In the genomic region with DNA sequence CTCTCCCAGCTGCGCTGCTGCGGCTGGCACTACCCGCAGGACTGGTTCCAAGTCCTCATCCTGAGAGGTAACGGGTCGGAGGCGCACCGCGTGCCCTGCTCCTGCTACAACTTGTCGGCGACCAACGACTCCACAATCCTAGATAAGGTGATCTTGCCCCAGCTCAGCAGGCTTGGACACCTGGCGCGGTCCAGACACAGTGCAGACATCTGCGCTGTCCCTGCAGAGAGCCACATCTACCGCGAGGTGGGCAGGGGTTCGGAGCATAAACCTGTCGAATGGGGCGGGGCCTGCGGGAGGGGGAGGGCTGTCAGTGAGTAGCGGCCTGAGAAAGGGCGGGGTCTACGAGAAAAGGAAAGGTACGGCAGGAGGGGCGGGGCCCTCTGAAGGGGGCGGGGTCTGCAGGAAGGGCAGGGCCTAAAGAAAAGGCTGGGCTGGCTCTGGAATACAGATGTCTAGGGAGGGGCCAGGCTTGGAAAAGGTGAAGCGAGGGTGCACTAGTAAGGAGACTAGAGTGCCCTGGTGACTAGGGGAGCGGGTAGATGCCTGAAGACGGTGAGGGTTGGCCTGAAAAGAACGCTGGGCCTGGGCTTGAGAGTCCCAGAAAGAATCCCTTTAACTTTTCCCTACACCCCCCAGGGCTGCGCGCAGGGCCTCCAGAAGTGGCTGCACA, we compare ENCODE assay signal across 9 cellular contexts. TPM values are rescaled to one million over a fixed set of nuclear protein-coding genes. Genes with fewer than 3 reads are reported as not detected.
DNase-seq lines count a peak whose midpoint lies in the region; ATAC-seq and TF ChIP-seq lines count a peak whose summit lies in the region.
"Had no signal": no experiment of that assay in that cellular context is flagged by ENCODE, and none has a peak within 500 bp of the region (broad histone marks: within the 10 kb centered on the region; RNA-seq: fewer than 3 reads in every experiment).

No MANE protein-coding gene starts in this region.

- no peak for TF ChIP-seq CTCF in GM06990 (IDR thresholded peaks at IDR 0.05; ENCODE audit: insufficient read depth, low read length, poor library complexity, severe bottlenecking)
- TF ChIP-seq CTCF in OCI-LY1 (IDR thresholded peaks at IDR 0.05; ENCODE audit: low read length) = no peak

- no peaks in the 10 kb centered on the region for H3K27me3 ChIP-seq in GM06990 (replicated peaks; ENCODE audit: control insufficient read depth, insufficient read depth, low read length)
- no peaks in the 10 kb centered on the region for H3K27me3 ChIP-seq in OCI-LY1 (ENCODE audit: insufficient read depth, low read length)
- no peaks in the 10 kb centered on the region for H3K27me3 ChIP-seq in muscle layer of duodenum (ENCODE audit: low read depth, low read length)

- DNase-seq in GM06990 (ENCODE audit: extremely low read depth, insufficient read length) (peak; percentile 51), COR-L47 (lab: John Stamatoyannopoulos, UW) (no peak), SK-N-DZ (ENCODE audit: low spot score) (no peak), AML-193 (lab: John Stamatoyannopoulos, UW) (no peak)

- H3K9ac ChIP-seq in OCI-LY1 (ENCODE audit: low read length) = no peak overlapping the region; the same call in 1 of the 2 replicates

- H4K20me1 ChIP-seq in OCI-LY1 (ENCODE audit: insufficient read depth, low read length) = no peaks in the 10 kb centered on the region

- H3K4me1 ChIP-seq in OCI-LY1 (ENCODE audit: insufficient read depth, low read length, severe bottlenecking) = peaks cover 70% of the 10 kb centered on the region
- peaks cover 0 to 20% of the 10 kb centered on the region in 2 donors for H3K4me1 ChIP-seq in muscle layer of duodenum (ENCODE audit: control insufficient read depth in 1 of 2, insufficient read depth in 2 of 2, low read length in 2 of 2)

- H3K4me3 ChIP-seq in GM06990 (replicated peaks; ENCODE audit: low read depth, low read length) (peak overlapping the region; percentile 4; the same call in 1 of the 2 replicates), OCI-LY1 (ENCODE audit: low read depth, low read length, poor library complexity, severe bottlenecking) (peak overlapping the region; percentile 84), muscle layer of duodenum (ENCODE audit: low read depth in 1 of 2, low read length in 2 of 2) (peak overlapping the region; percentile 46 to 64)

- no peaks in the 10 kb centered on the region for H3K9me2 ChIP-seq in OCI-LY1 (ENCODE audit: low read depth, low read length)

- peak overlapping the region; percentile 96 for H3K27ac ChIP-seq in OCI-LY1 (ENCODE audit: low read depth, low read length, poor library complexity, severe bottlenecking)
- H3K27ac ChIP-seq in muscle layer of duodenum (ENCODE audit: low read length) = no peak overlapping the region

- H3K36me3 ChIP-seq in GM06990 (ENCODE audit: control insufficient read depth, insufficient read depth, low read length) (peaks cover 18% of the 10 kb centered on the region), OCI-LY1 (ENCODE audit: insufficient read depth, low read length) (peaks cover 49% of the 10 kb centered on the region), muscle layer of duodenum (ENCODE audit: control insufficient read depth in 1 of 2, insufficient read depth in 2 of 2, low read length in 2 of 2) (peaks cover 16 to 28% of the 10 kb centered on the region in 2 donors)

- peak; percentile 82 for ATAC-seq in esophagus mucosa
- ATAC-seq in HG02885 (IDR thresholded peaks at IDR 0.05; ENCODE audit: poor library complexity, unreplicated experiment) = no peak

- H3K9me3 ChIP-seq in OCI-LY1 (ENCODE audit: low read length) (no peaks in the 10 kb centered on the region), muscle layer of duodenum (ENCODE audit: control insufficient read depth in 1 of 2, low read length in 2 of 2) (no peaks in the 10 kb centered on the region)

- 0 out of 2 replicates have a peak, but pooled peaks cover 3% of the 10 kb centered on the region for H3F3A ChIP-seq in OCI-LY1 (ENCODE audit: insufficient read depth, low read length)

- H3K4me2 ChIP-seq in OCI-LY1 (ENCODE audit: low read length) = peak overlapping the region; percentile 78

- peaks cover 5% of the 10 kb centered on the region; the same call in 1 of the 2 replicates for H3K79me2 ChIP-seq in OCI-LY1 (ENCODE audit: insufficient read depth, low read length)

- no peak overlapping the region for H2AFZ ChIP-seq in OCI-LY1 (ENCODE audit: low read length)

RNA-seq across cellular contexts. Expression of a gene that starts 3.6 kb away (rescaled TPM):
- 3.5 TPM for total RNA-seq in esophagus mucosa
- not detected in 2 replicates for polyA plus RNA-seq in SK-N-DZ (2014; cell fraction: cytosol; rRNA removed)
- not detected in 2 replicates for polyA plus RNA-seq in SK-N-DZ (2014; cell fraction: nucleus; rRNA removed)
- total RNA-seq: M059J had no signal

RNA-seq across cellular contexts. Expression of a gene that starts 13.8 kb away (rescaled TPM):
- total RNA-seq in esophagus mucosa = 0.48 TPM
- polyA plus RNA-seq in SK-N-DZ (2014; cell fraction: cytosol; rRNA removed) = 0.05 and 0.13 TPM in 2 replicates
- polyA plus RNA-seq in SK-N-DZ (2014; cell fraction: nucleus; rRNA removed) = 0.40 and 0.47 TPM in 2 replicates

RNA-seq across cellular contexts. Expression of a gene that starts 23.4 kb away (rescaled TPM):
- total RNA-seq in esophagus mucosa = 8.0 TPM
- 20.1 and 28.3 TPM in 2 replicates for polyA plus RNA-seq in SK-N-DZ (2014; cell fraction: cytosol; rRNA removed)
- polyA plus RNA-seq in SK-N-DZ (2014; cell fraction: nucleus; rRNA removed) = 14.1 and 16.2 TPM in 2 replicates

RNA-seq across cellular contexts. Expression of a gene that starts 24.9 kb away (rescaled TPM):
- total RNA-seq in esophagus mucosa = 0.24 TPM
- polyA plus RNA-seq in SK-N-DZ (2014; cell fraction: cytosol; rRNA removed) = not detected in 2 replicates
- polyA plus RNA-seq in SK-N-DZ (2014; cell fraction: nucleus; rRNA removed) = not detected in 2 replicates
- total RNA-seq: M059J had no signal

RNA-seq across cellular contexts. Expression of a gene that starts 49.2 kb away (rescaled TPM):
- not detected for total RNA-seq in esophagus mucosa
- polyA plus RNA-seq in SK-N-DZ (2014; cell fraction: cytosol; rRNA removed) = not detected in 2 replicates
- polyA plus RNA-seq in SK-N-DZ (2014; cell fraction: nucleus; rRNA removed) = not detected in 2 replicates
- total RNA-seq: M059J had no signal

Comparison
In these comparisons a context has a peak if more than half of its experiments do, and no peak if none do; other contexts are left out.
1. H3K4me3 ChIP-seq: peak in every context shown above with its lines; median percentile 84 in OCI-LY1; 55 in muscle layer of duodenum; 4 in GM06990.